ENCODE assay signal across 1 cellular context in genomic region chr10:74677951-74678350, GRCh38.
TF ChIP-seq lines count a peak whose summit lies in the region.

No MANE protein-coding gene starts in this region.

TF ChIP-seq in SK-N-SH treated with all-trans-retinoic acid at 6 μM for 48 hours, 23 proteins besides CTCF, POLR2A, EP300 and RAD21 (continued from another document):
- TF ChIP-seq, protein P1, sequence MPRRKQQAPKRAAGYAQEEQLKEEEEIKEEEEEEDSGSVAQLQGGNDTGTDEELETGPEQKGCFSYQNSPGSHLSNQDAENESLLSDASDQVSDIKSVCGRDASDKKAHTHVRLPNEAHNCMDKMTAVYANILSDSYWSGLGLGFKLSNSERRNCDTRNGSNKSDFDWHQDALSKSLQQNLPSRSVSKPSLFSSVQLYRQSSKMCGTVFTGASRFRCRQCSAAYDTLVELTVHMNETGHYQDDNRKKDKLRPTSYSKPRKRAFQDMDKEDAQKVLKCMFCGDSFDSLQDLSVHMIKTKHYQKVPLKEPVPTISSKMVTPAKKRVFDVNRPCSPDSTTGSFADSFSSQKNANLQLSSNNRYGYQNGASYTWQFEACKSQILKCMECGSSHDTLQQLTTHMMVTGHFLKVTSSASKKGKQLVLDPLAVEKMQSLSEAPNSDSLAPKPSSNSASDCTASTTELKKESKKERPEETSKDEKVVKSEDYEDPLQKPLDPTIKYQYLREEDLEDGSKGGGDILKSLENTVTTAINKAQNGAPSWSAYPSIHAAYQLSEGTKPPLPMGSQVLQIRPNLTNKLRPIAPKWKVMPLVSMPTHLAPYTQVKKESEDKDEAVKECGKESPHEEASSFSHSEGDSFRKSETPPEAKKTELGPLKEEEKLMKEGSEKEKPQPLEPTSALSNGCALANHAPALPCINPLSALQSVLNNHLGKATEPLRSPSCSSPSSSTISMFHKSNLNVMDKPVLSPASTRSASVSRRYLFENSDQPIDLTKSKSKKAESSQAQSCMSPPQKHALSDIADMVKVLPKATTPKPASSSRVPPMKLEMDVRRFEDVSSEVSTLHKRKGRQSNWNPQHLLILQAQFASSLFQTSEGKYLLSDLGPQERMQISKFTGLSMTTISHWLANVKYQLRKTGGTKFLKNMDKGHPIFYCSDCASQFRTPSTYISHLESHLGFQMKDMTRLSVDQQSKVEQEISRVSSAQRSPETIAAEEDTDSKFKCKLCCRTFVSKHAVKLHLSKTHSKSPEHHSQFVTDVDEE (CRISPR knock-in tag; IDR thresholded peaks at IDR 0.05): no peak
